8 cellular contexts compared by ENCODE assay signal in genomic region chr19:3698386-3698950, GRCh38. TPM values are rescaled to one million over a fixed set of nuclear protein-coding genes. Genes with fewer than 3 reads are reported as not detected.
DNase-seq lines count a peak whose midpoint lies in the region; ATAC-seq and TF ChIP-seq lines count a peak whose summit lies in the region.

No MANE protein-coding gene starts in this region.

- H3K4me2 ChIP-seq in HCT116 (ENCODE audit: low read length): peak overlapping the region; percentile 12; the same call in 1 of the 2 replicates

- H3K4me3 Mint-ChIP-seq in nephron: peak overlapping the region; percentile 90 to 96 (median 93)

- peak overlapping the region in 2 of 3 experiments; percentile 27 to 42 for H3K27ac Mint-ChIP-seq in nephron

- POLR2A ChIA-PET in BJ (lab: Charles Lee) (no interaction called here), HCT116 (lab: Charles Lee) (no interaction called here)

- peaks cover 6% of the 10 kb centered on the region for H3K4me1 Mint-ChIP-seq in nephron

- RAD21 ChIA-PET in HCT116 (lab: Charles Lee; ENCODE audit: low non-redundant PET in 1 of 2, low total read pairs in 2 of 2, uncharacterized antibody in 2 of 2, unreplicated experiment in 2 of 2): no interaction called here

- H3K9me3 Mint-ChIP-seq in nephron: no peaks in the 10 kb centered on the region

- H3K27me3 ChIP-seq in BJ (ENCODE audit: control insufficient read depth, insufficient read depth, low read length): no peaks in the 10 kb centered on the region
- H3K27me3 ChIP-seq in HCT116 (ENCODE audit: insufficient read depth, low read length): no peaks in the 10 kb centered on the region
- H3K27me3 ChIP-seq in breast epithelium: no peaks in the 10 kb centered on the region
- H3K27me3 ChIP-seq in HAP-1 (ENCODE audit: low read depth): no peaks in the 10 kb centered on the region

- intact Hi-C loops in HCT116 (cut with micrococcal nuclease) (no loop called here), breast epithelium (cut with DNase I; ENCODE audit: low total_unique reads) (no loop called here), posterior cingulate gyrus (cut with DNase I) (no loop called here)

- no peak for TF ChIP-seq RAD21 in HCT116 (IDR thresholded peaks at IDR 0.05; ENCODE audit: low read depth)

- no peaks in the 10 kb centered on the region for H3K9me3 ChIP-seq in HCT116 (ENCODE audit: control insufficient read depth in 1 of 2, insufficient read depth in 1 of 2, low read depth in 1 of 2, low read length in 2 of 2)
- H3K9me3 ChIP-seq in breast epithelium: no peaks in the 10 kb centered on the region
- H3K9me3 ChIP-seq in HAP-1: no peaks in the 10 kb centered on the region

- ATAC-seq in HCT116: no peak

- no peak overlapping the region for H3K27ac ChIP-seq in HCT116 (ENCODE audit: low read depth, low read length)
- H3K27ac ChIP-seq in breast epithelium: peak overlapping the region; percentile 71 to 90

- no peaks in the 10 kb centered on the region for H3K9me2 ChIP-seq in HCT116 (ENCODE audit: insufficient read depth)

- no peaks in the 10 kb centered on the region for H3K36me3 Mint-ChIP-seq in nephron (ENCODE audit: low read depth)

- no peak for TF ChIP-seq POLR2A in HCT116 (IDR thresholded peaks at IDR 0.05; ENCODE audit: borderline replicate concordance, extremely low read depth, insufficient read depth, insufficient read length)
- TF ChIP-seq POLR2A in breast epithelium (IDR thresholded peaks at IDR 0.05): no peak

- H3K36me3 ChIP-seq in BJ (ENCODE audit: control insufficient read depth, insufficient read depth, low read length) (peaks cover 7% of the 10 kb centered on the region; the same call in 1 of the 2 replicates), HCT116 (ENCODE audit: control insufficient read depth in 1 of 2, insufficient read depth in 2 of 2, low read length in 2 of 2) (no peaks in the 10 kb centered on the region; a peak in 1 of 4 replicates), breast epithelium (no peaks in the 10 kb centered on the region), HAP-1 (replicated peaks) (no peaks in the 10 kb centered on the region)

- in situ Hi-C loops in HAP-1 (cut with MboI; ENCODE audit: low sequenced_read_pairs): no loop called here

- H3K79me2 ChIP-seq in HCT116 (ENCODE audit: insufficient read depth, low read length): peaks cover 51% of the 10 kb centered on the region

- CTCF ChIA-PET in BJ (lab: Yijun Ruan, JAX): interaction anchor here (0.7 to 9.5 kb wide), 5 partner anchors 8 to 37 kb away, joined by 5 to 99 read pairs (median 7); no protein-coding TSS in a partner anchor
- CTCF ChIA-PET in HCT116 (lab: Charles Lee): no interaction called here

- H3K27me3 Mint-ChIP-seq in nephron (ENCODE audit: low read depth): no peaks in the 10 kb centered on the region

- H3K4me1 ChIP-seq in HCT116 (ENCODE audit: control insufficient read depth in 1 of 2, insufficient read depth in 2 of 2, low read length in 2 of 2): peaks cover 2 to 16% of the 10 kb centered on the region in 2 experiments; a peak in 2 of 4 replicates
- peaks cover 3 to 5% of the 10 kb centered on the region in 2 donors for H3K4me1 ChIP-seq in breast epithelium
- peaks cover 3% of the 10 kb centered on the region; the same call in 1 of the 2 replicates for H3K4me1 ChIP-seq in HAP-1

- TSS peak; percentile 54 for BruUV-seq in HCT116 (replicated peaks; lab: Mats Ljungman, UMichigan)

- no peaks in the 10 kb centered on the region for H4K20me1 ChIP-seq in HCT116 (ENCODE audit: insufficient read depth)

- no peak overlapping the region for H2AFZ ChIP-seq in HCT116 (ENCODE audit: low read depth, low read length, poor library complexity, severe bottlenecking)

- H3K9ac ChIP-seq in HCT116 (ENCODE audit: low read length): no peak overlapping the region

- H3K4me3 ChIP-seq in BJ (ENCODE audit: low read depth, low read length) (peak overlapping the region; percentile 93), HCT116 (replicated peaks in 1 of 2; ENCODE audit: low read depth in 1 of 2, low read length in 2 of 2) (no peak overlapping the region), breast epithelium (peak overlapping the region; percentile 91 to 99 (median 92)), HAP-1 (no peak overlapping the region; the same call in 1 of the 2 replicates)

- DNase-seq in BJ (ENCODE audit: low read depth) (no peak), HCT116 (ENCODE audit: low read depth, low spot score) (no peak), breast epithelium (ENCODE audit: low spot score in 2 of 2) (no peak), OCI-M2 (lab: John Stamatoyannopoulos, UW; ENCODE audit: unreplicated experiment) (no peak), SIG-M5 (lab: John Stamatoyannopoulos, UW) (no peak), posterior cingulate gyrus (no peak), HAP-1 (ENCODE audit: low spot score in 2 of 2) (no peak)

- TF ChIP-seq CTCF in BJ (IDR thresholded peaks at IDR 0.05; ENCODE audit: insufficient read depth, low read depth, low read length) (no peak), HCT116 (IDR thresholded peaks at IDR 0.05 in 2 of 3, conservative IDR thresholded peaks at IDR 0.05 in 1 of 3; ENCODE audit: borderline replicate concordance in 1 of 3, insufficient read depth in 1 of 3, low read depth in 2 of 3, low read length in 2 of 3) (no peak), breast epithelium (IDR thresholded peaks at IDR 0.05) (no peak), nephron (IDR thresholded peaks at IDR 0.05; ENCODE audit: unreplicated experiment in 3 of 3) (no peak)

TF ChIP-seq in HCT116, 20 proteins besides CTCF, POLR2A, EP300 and RAD21:
- no peak for TF ChIP-seq EZH2 (IDR thresholded peaks at IDR 0.05)
- no peak for TF ChIP-seq SRF (IDR thresholded peaks at IDR 0.05; ENCODE audit: low read depth)
- no peak for TF ChIP-seq MAX (IDR thresholded peaks at IDR 0.05)
- no peak for TF ChIP-seq ZNF274 (IDR thresholded peaks at IDR 0.05; ENCODE audit: low read depth, low read length)
- no peak for TF ChIP-seq SP1 (IDR thresholded peaks at IDR 0.05; ENCODE audit: low read depth)
- TF ChIP-seq POLR2AphosphoS5 (IDR thresholded peaks at IDR 0.05; ENCODE audit: low read depth, low read length): no peak
- no peak for TF ChIP-seq EGR1 (IDR thresholded peaks at IDR 0.05; ENCODE audit: low read depth)
- TF ChIP-seq TCF7L2 (IDR thresholded peaks at IDR 0.05; ENCODE audit: borderline replicate concordance, extremely low read depth, insufficient read depth, insufficient read length): no peak
- TF ChIP-seq ZFX (IDR thresholded peaks at IDR 0.05): no peak
- TF ChIP-seq YY1 (IDR thresholded peaks at IDR 0.05; ENCODE audit: extremely low read depth, insufficient replicate concordance, low read depth, low read length): no peak

RNA-seq across cellular contexts. Expression of gene PIP5K1C, which starts 1.8 kb away (rescaled TPM):
- polyA plus RNA-seq in BJ (2011; rRNA removed): 14.2 and 35.3 TPM in 2 replicates
- 68.9 and 70.9 TPM in 2 replicates for polyA minus RNA-seq in BJ (2011; rRNA and poly(A)+ RNA removed)
- 26.9 TPM for total RNA-seq in HCT116 (2021; ENCODE audit: unreplicated experiment)
- 16.5 and 16.7 TPM in 2 replicates for polyA plus RNA-seq in HCT116 (2012)
- total RNA-seq in breast epithelium: 10 to 100 TPM; 14.6 to 15.7 (median 15.7) TPM

RNA-seq across cellular contexts. Expression of gene TJP3, which starts 9.7 kb away (rescaled TPM):
- not detected in 2 replicates for polyA plus RNA-seq in BJ (2011; rRNA removed)
- not detected in 2 replicates for polyA minus RNA-seq in BJ (2011; rRNA and poly(A)+ RNA removed)
- 69.6 TPM for total RNA-seq in HCT116 (2021; ENCODE audit: unreplicated experiment)
- 90.9 and 95.6 TPM in 2 replicates for polyA plus RNA-seq in HCT116 (2012)
- 10 to 100 TPM in 2 of 3 donors, under 1 TPM in 1; 0.16 to 36.6 (median 20.0) TPM for total RNA-seq in breast epithelium

Comparison
In these comparisons a context has a peak if more than half of its experiments do, and no peak if none do; other contexts are left out.
1. H3K4me3 ChIP-seq: peak in BJ (single experiment) and breast epithelium (3 of 3); none in HCT116 (0 of 2) and HAP-1 (single experiment).